Comparison of ENCODE assay signal across 10 cellular contexts in the genomic region with DNA sequence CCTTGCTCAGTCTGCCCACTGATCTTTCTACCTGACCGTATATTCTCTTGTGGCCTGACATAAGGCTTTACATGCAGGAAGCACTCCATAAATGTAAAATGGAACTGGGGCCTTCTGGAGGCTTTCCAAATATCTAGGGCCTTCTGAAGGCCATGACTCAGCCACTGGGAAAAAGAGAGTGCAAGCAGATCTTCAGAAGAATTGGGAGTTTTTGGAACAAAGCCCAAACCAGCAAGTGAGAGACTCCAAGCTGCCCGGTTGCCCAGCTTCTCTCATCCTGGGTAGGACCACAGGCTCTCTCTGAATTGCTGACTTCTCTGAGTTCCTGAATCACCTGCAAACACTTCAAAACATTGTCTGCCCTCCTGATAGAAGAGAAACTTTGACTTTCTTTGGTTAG.
A peak's percentile ranks its signal among the peaks of the same experiment; 100 is the strongest.
DNase-seq lines count a peak whose midpoint lies in the region; ATAC-seq, FAIRE-seq and TF ChIP-seq lines count a peak whose summit lies in the region.
"Had no signal": no experiment of that assay in that cellular context is flagged by ENCODE, and none has a peak within 500 bp of the region (broad histone marks: within the 10 kb centered on the region; RNA-seq: fewer than 3 reads in every experiment).

No MANE protein-coding gene starts in this region.

- H3K4me1 ChIP-seq in A673 (ENCODE audit: insufficient read depth, low read length, poor library complexity, severe bottlenecking) = no peaks in the 10 kb centered on the region

- POLR2A ChIA-PET in A673 (lab: Charles Lee; ENCODE audit: low non-redundant PET) = no interaction called here

- no peak overlapping the region for H3K27ac ChIP-seq in A673 (ENCODE audit: low read depth, low read length, poor library complexity, severe bottlenecking)
- H3K27ac ChIP-seq: hepatocyte had no signal

- H3K36me3 ChIP-seq in A673 (ENCODE audit: insufficient read depth, low read length, poor library complexity, severe bottlenecking) = no peaks in the 10 kb centered on the region

- WGBS in lower leg skin, 2 donors = 38 to 60% methylated on average over 2 of the region's 2 CpGs

- no peak for ATAC-seq in HG02623 (IDR thresholded peaks at IDR 0.05; ENCODE audit: unreplicated experiment)

- BruUV-seq in A673 (replicated peaks; lab: Mats Ljungman, UMichigan) = no TSS peak

- CTCF ChIA-PET in A673 (lab: Charles Lee) = no interaction called here

- no peak overlapping the region for H3K4me3 ChIP-seq in A673 (ENCODE audit: low read depth, low read length, poor library complexity, severe bottlenecking)
- no peak overlapping the region for H3K4me3 ChIP-seq in foreskin fibroblast (ENCODE audit: low read depth in 1 of 2, low read length in 2 of 2)
- no peak overlapping the region for H3K4me3 ChIP-seq in lower leg skin (ENCODE audit: low read depth, poor library complexity, severe bottlenecking)
- H3K4me3 ChIP-seq: hepatocyte had no signal

- no peak for TF ChIP-seq POLR2A in H54 (IDR thresholded peaks at IDR 0.05; ENCODE audit: low read depth, low read length)
- no peak for TF ChIP-seq POLR2A in lower leg skin (IDR thresholded peaks at IDR 0.05)

- H3K27me3 ChIP-seq in A673 (replicated peaks; ENCODE audit: insufficient read depth, low read depth, low read length, poor library complexity) = no peaks in the 10 kb centered on the region
- H3K27me3 ChIP-seq: hepatocyte had no signal

- no peak for TF ChIP-seq CTCF in A673 (conservative IDR thresholded peaks at IDR 0.05; ENCODE audit: low read depth, low read length)
- no peak for TF ChIP-seq CTCF in foreskin fibroblast (IDR thresholded peaks at IDR 0.05; ENCODE audit: low read depth, low read length)
- no peak for TF ChIP-seq CTCF in lower leg skin (IDR thresholded peaks at IDR 0.05)

- peak; percentile 78 for FAIRE-seq in H54 (lab: Jason Lieb, UNC)

- H3K9me3 ChIP-seq in A673 (ENCODE audit: low read depth, low read length, poor library complexity, severe bottlenecking) = no peaks in the 10 kb centered on the region

- intact Hi-C loops in A673 (cut with micrococcal nuclease; ENCODE audit: unreplicated experiment) = no loop called here
- intact Hi-C loops in lower leg skin (cut with DNase I; ENCODE audit: low total_unique reads) = no loop called here

- DNase-seq in A673 (ENCODE audit: low spot score) (peak; percentile 68), H54 (ENCODE audit: insufficient read length, low spot score) (peak; percentile 33), SW480 (ENCODE audit: low spot score) (peak; percentile 48), foreskin fibroblast (peak; percentile 84 to 94), NCI-H1436 treated with DMSO at 0.1 percent for 48 hours (lab: John Stamatoyannopoulos, UW) (no peak), lower leg skin (ENCODE audit: low spot score in 2 of 2) (no peak), SHP77 (lab: John Stamatoyannopoulos, UW) (no peak)
- DNase-seq: activated T-cell treated with anti-CD3 and anti-CD28 coated beads, Interleukin-2, amount 50 U/mL, for 48 hours had no signal

Comparison
In these comparisons a context has a peak if more than half of its experiments do, and no peak if none do; other contexts are left out.
1. DNase-seq: peak in A673 (single experiment), H54 (single experiment), SW480 (single experiment) and foreskin fibroblast (2 of 2); none in NCI-H1436 treated with DMSO at 0.1 percent for 48 hours (single experiment), lower leg skin (0 of 2) and SHP77 (0 of 2).